Comparison of ENCODE assay signal across 34 cellular contexts in the genomic region with DNA sequence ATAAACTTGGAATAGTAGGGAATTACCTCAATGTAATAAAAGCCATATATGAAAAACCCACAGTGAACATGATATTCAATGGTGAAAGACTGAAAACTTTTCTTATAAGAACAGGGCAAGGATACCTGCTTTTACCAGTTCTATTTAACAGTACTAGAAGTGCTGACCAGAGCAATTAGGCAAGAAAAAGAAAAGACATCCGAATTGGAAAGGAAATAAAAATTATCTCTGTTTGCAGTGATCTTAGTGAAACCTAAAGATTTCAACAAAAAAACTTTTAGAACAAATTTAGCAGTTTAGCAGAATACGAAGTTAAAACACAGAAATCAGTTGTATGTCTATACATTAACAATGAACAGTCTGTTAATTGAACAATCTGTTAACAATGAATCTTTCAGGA.
"Had no signal": no experiment of that assay in that cellular context is flagged by ENCODE, and none has a peak within 500 bp of the region (broad histone marks: within the 10 kb centered on the region; RNA-seq: fewer than 3 reads in every experiment).

No MANE protein-coding gene starts in this region.

- H3K4me1 ChIP-seq: esophagus muscularis mucosa, foreskin keratinocyte, gastroesophageal sphincter, heart right ventricle had no signal

- ATAC-seq: activated CD4-positive, CD25-positive, alpha-beta regulatory T cell treated with anti-CD3 and anti-CD28 coated beads, Interleukin-2, amount 50 U/mL, for 24 hours; activated CD8-positive, alpha-beta memory T cell treated with anti-CD3 and anti-CD28 coated beads, Interleukin-2, amount 10 ng/mL, durations not matched to agents 7 days and 5 days; activated CD8-positive, alpha-beta T cell treated with anti-CD3 and anti-CD28 coated beads, Interleukin-2, amount 10 ng/mL, durations not matched to agents 7 days and 5 days; foreskin keratinocyte; gastroesophageal sphincter; heart right ventricle had no signal

- H3K9me3 Mint-ChIP-seq: central memory CD8-positive, alpha-beta T cell had no signal

- FAIRE-seq: bronchial epithelial cell, TTC549 had no signal

- H3K27ac Mint-ChIP-seq: activated B cell treated with CpG ODN at 0.5 μM for 24 hours; activated CD8-positive, alpha-beta memory T cell treated with anti-CD3 and anti-CD28 coated beads, Interleukin-2, amount 10 ng/mL, durations not matched to agents 7 days and 5 days; activated CD8-positive, alpha-beta T cell treated with anti-CD3 and anti-CD28 coated beads, Interleukin-2, amount 10 ng/mL, durations not matched to agents 7 days and 5 days; activated naive CD8-positive, alpha-beta T cell; activated T-helper 1 cell treated with anti-CD3 and anti-CD28 coated beads, Interleukin-12 subunit alpha, Interleukin-12 subunit beta, Interleukin-2, Interleukin-4 antibody, amounts not matched to agents 30 ng/mL and 10 ng/mL and 1 ng/mL, durations not matched to agents 14 hours and 24 hours and 36 hours; activated T-helper 2 cell treated with anti-CD3 and anti-CD28 coated beads, Interferon-gamma antibody, Interleukin-2, Interleukin-4, amounts not matched to agents 10 μg/mL and 5 μg/mL and 100 μg/mL, durations not matched to agents 14 hours and 24 hours and 36 hours; dendritic cell treated with granulocyte-macrophage colony-stimulating factor and Interleukin-4, amounts not matched to agents 40 ng/mL and 50 ng/mL, for 4 days; endodermal cell had no signal

- H3K27me3 Mint-ChIP-seq: activated B cell treated with CpG ODN at 0.5 μM for 24 hours; activated CD8-positive, alpha-beta memory T cell treated with anti-CD3 and anti-CD28 coated beads, Interleukin-2, amount 10 ng/mL, durations not matched to agents 7 days and 5 days; activated naive CD8-positive, alpha-beta T cell; central memory CD8-positive, alpha-beta T cell; dendritic cell treated with granulocyte-macrophage colony-stimulating factor and Interleukin-4, amounts not matched to agents 40 ng/mL and 50 ng/mL, for 4 days had no signal

- H3K27ac ChIP-seq: brain microvascular endothelial cell, coronary artery, dorsolateral prefrontal cortex, esophagus muscularis mucosa, foreskin keratinocyte, gastroesophageal sphincter, heart right ventricle, WERI-Rb-1 had no signal

- H3K4me3 Mint-ChIP-seq: activated B cell treated with CpG ODN at 0.5 μM for 24 hours; activated CD8-positive, alpha-beta memory T cell treated with anti-CD3 and anti-CD28 coated beads, Interleukin-2, amount 10 ng/mL, durations not matched to agents 7 days and 5 days; activated CD8-positive, alpha-beta T cell treated with anti-CD3 and anti-CD28 coated beads, Interleukin-2, amount 10 ng/mL, durations not matched to agents 7 days and 5 days; activated naive CD8-positive, alpha-beta T cell; activated T-helper 1 cell treated with anti-CD3 and anti-CD28 coated beads, Interleukin-12 subunit alpha, Interleukin-12 subunit beta, Interleukin-2, Interleukin-4 antibody, amounts not matched to agents 30 ng/mL and 10 ng/mL and 1 ng/mL, durations not matched to agents 14 hours and 24 hours and 36 hours; central memory CD8-positive, alpha-beta T cell; dendritic cell treated with granulocyte-macrophage colony-stimulating factor and Interleukin-4, amounts not matched to agents 40 ng/mL and 50 ng/mL, for 4 days; endodermal cell had no signal

- DNase-seq: activated B cell treated with CpG ODN at 0.5 μM for 24 hours; activated CD4-positive, alpha-beta T cell treated with anti-CD3 and anti-CD28 coated beads for 48 hours; activated CD4-positive, alpha-beta T cell treated with anti-CD3 and anti-CD28 coated beads, Interleukin-2, amount 50 U/mL, for 1 hour; activated CD4-positive, alpha-beta T cell treated with anti-CD3 and anti-CD28 coated beads, Interleukin-2, amount 50 U/mL, for 48 hours; activated CD8-positive, alpha-beta memory T cell treated with anti-CD3 and anti-CD28 coated beads, Interleukin-2, amount 10 ng/mL, durations not matched to agents 7 days and 5 days; activated CD8-positive, alpha-beta memory T cell treated with anti-CD3 and anti-CD28 coated beads, Interleukin-2, amount 50 U/mL, for 4 hours; activated CD8-positive, alpha-beta T cell treated with anti-CD3 and anti-CD28 coated beads, Interleukin-2, amount 10 ng/mL, durations not matched to agents 7 days and 5 days; activated effector memory CD4-positive, alpha-beta T cell treated with anti-CD3 and anti-CD28 coated beads, Interleukin-2, amount 50 U/mL, for 16 hours; activated naive CD4-positive, alpha-beta T cell; activated naive CD4-positive, alpha-beta T cell treated with anti-CD3 and anti-CD28 coated beads, Interleukin-2, amount 50 U/mL, for 16 hours; activated T-cell treated with anti-CD3 and anti-CD28 coated beads, Interleukin-2, amount 50 U/mL, for 1 hour; activated T-cell treated with anti-CD3 and anti-CD28 coated beads, Interleukin-2, amount 50 U/mL, for 48 hours; amniotic stem cell; anterior cingulate cortex; brain microvascular endothelial cell; dorsolateral prefrontal cortex; effector memory CD4-positive, alpha-beta T cell; endodermal cell; erythroblast; foreskin keratinocyte; heart right ventricle; T-helper 2 cell; WERI-Rb-1 had no signal

- H3K27me3 ChIP-seq: brain microvascular endothelial cell, dorsolateral prefrontal cortex, esophagus muscularis mucosa, foreskin keratinocyte, gastroesophageal sphincter, heart right ventricle had no signal

- H3K9me3 ChIP-seq: esophagus muscularis mucosa, gastroesophageal sphincter had no signal

- H3K4me3 ChIP-seq: coronary artery, dorsolateral prefrontal cortex, esophagus muscularis mucosa, gastroesophageal sphincter, heart right ventricle had no signal

- H3K4me1 Mint-ChIP-seq: activated B cell treated with CpG ODN at 0.5 μM for 24 hours; central memory CD8-positive, alpha-beta T cell; endodermal cell had no signal
